Comparison of ENCODE assay signal across 30 cellular contexts in genomic region chr16:82963653-82964052, GRCh38.
"Had no signal": no experiment of that assay in that cellular context is flagged by ENCODE, and none has a peak within 500 bp of the region (broad histone marks: within the 10 kb centered on the region; RNA-seq: fewer than 3 reads in every experiment).

No MANE protein-coding gene starts in this region.

- H3K27me3 Mint-ChIP-seq: dendritic cell treated with granulocyte-macrophage colony-stimulating factor and Interleukin-4, amounts not matched to agents 40 ng/mL and 50 ng/mL, for 4 days; stimulated activated naive CD8-positive, alpha-beta T cell treated with anti-CD3 and anti-CD28 coated beads, Interleukin-15, amount 100 ng/mL, for 72 hours had no signal

- H3K4me3 Mint-ChIP-seq: dendritic cell treated with granulocyte-macrophage colony-stimulating factor and Interleukin-4, amounts not matched to agents 40 ng/mL and 50 ng/mL, for 4 days; endodermal cell; mesothelial cell of epicardium; naive B cell; natural killer cell treated with Interleukin-12 subunit alpha and Interleukin-12 subunit beta and Interleukin-15 and Interleukin-18, amount 100 ng/mL, for 72 hours; stimulated activated naive CD8-positive, alpha-beta T cell treated with anti-CD3 and anti-CD28 coated beads, Interleukin-15, amount 100 ng/mL, for 72 hours had no signal

- H3K27ac ChIP-seq: colonic mucosa, epithelial cell of prostate, gastrocnemius medialis, heart left ventricle, left lung, pancreas, right lobe of liver, thyroid gland had no signal

- H3K9me3 ChIP-seq: colonic mucosa, gastrocnemius medialis, heart left ventricle, left lung, mucosa of descending colon, pancreas, right lobe of liver, thyroid gland had no signal

- H3K4me1 Mint-ChIP-seq: naive B cell; stimulated activated naive CD8-positive, alpha-beta T cell treated with anti-CD3 and anti-CD28 coated beads, Interleukin-15, amount 100 ng/mL, for 72 hours had no signal

- H3K4me1 ChIP-seq: colonic mucosa, gastrocnemius medialis, heart left ventricle, left lung, pancreas, right lobe of liver, thyroid gland had no signal

- DNase-seq: colonic mucosa; effector CD8-positive, alpha-beta T cell; endodermal cell; foreskin fibroblast; gastrocnemius medialis; heart left ventricle; hippocampal formation; left cardiac atrium; left lung; mesenchymal stem cell; mucosa of descending colon; naive B cell; occipital lobe; pancreas; right lobe of liver; small intestine; stimulated activated CD4-positive, alpha-beta T cell treated with anti-CD3 and anti-CD28 coated beads, Interleukin-12 subunit alpha, Interleukin-12 subunit beta, amount 100 ng/mL, for 4 hours; stimulated activated CD4-positive, alpha-beta T cell treated with anti-CD3 and anti-CD28 coated beads, Interleukin-1b, Interleukin-23, amount 100 ng/mL, for 48 hours; stimulated activated CD4-positive, alpha-beta T cell treated with anti-CD3 and anti-CD28 coated beads, Interleukin-4, amount 100 ng/mL, for 1 hour; stimulated activated CD8-positive, alpha-beta memory T cell treated with anti-CD3 and anti-CD28 coated beads, Interleukin-4, amount 100 ng/mL, for 48 hours; stimulated activated naive CD4-positive, alpha-beta T cell; stimulated activated naive CD8-positive, alpha-beta T cell treated with anti-CD3 and anti-CD28 coated beads, Interleukin-15, amount 100 ng/mL, for 72 hours; thyroid gland; trophoblast cell had no signal

- H3K27ac Mint-ChIP-seq: dendritic cell treated with granulocyte-macrophage colony-stimulating factor and Interleukin-4, amounts not matched to agents 40 ng/mL and 50 ng/mL, for 4 days; endodermal cell; mesothelial cell of epicardium; natural killer cell treated with Interleukin-12 subunit alpha and Interleukin-12 subunit beta and Interleukin-15 and Interleukin-18, amount 100 ng/mL, for 72 hours; progenitor cell of endocrine pancreas; stimulated activated naive CD8-positive, alpha-beta T cell treated with anti-CD3 and anti-CD28 coated beads, Interleukin-15, amount 100 ng/mL, for 72 hours had no signal

- H3K27me3 ChIP-seq: colonic mucosa, gastrocnemius medialis, heart left ventricle, left lung, pancreas, right lobe of liver, thyroid gland had no signal

- H3K4me3 ChIP-seq: colonic mucosa, gastrocnemius medialis, heart left ventricle, left lung, mucosa of descending colon, pancreas, right lobe of liver, thyroid gland had no signal

- H3K36me3 ChIP-seq: colonic mucosa, gastrocnemius medialis, heart left ventricle, left lung, pancreas, right lobe of liver, thyroid gland had no signal

- H3K9me3 Mint-ChIP-seq: dendritic cell treated with granulocyte-macrophage colony-stimulating factor and Interleukin-4, amounts not matched to agents 40 ng/mL and 50 ng/mL, for 4 days; mesothelial cell of epicardium had no signal

- ATAC-seq: esophagus mucosa; gastrocnemius medialis; heart left ventricle; left cardiac atrium; left lung; natural killer cell treated with Interleukin-12 subunit alpha and Interleukin-12 subunit beta and Interleukin-15 and Interleukin-18, amount 100 ng/mL, for 72 hours; pancreas; right lobe of liver; stimulated activated naive CD8-positive, alpha-beta T cell treated with anti-CD3 and anti-CD28 coated beads, Interleukin-15, amount 100 ng/mL, for 72 hours had no signal

- H3K36me3 Mint-ChIP-seq: mesothelial cell of epicardium; naive B cell; natural killer cell treated with Interleukin-12 subunit alpha and Interleukin-12 subunit beta and Interleukin-15 and Interleukin-18, amount 100 ng/mL, for 72 hours had no signal
